2 cellular contexts compared by ENCODE assay signal in the genomic region with DNA sequence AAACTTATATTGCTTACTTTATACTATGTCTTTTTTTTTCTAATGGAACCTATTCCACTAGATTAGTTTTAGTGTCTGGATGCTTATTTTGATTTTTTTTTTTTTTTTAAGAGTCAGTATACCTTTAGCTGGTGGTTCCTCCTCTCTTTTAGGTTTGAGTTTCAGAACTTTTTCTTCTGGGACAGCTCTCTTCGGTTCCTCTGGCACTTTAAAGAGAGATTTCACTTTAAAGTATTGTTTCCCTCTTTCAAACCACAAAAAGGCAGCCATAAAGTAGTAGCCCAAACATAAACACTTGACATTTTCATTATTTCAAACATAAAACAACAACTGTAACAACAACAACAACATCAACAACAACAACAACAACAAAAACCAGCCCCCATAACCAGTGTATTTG.
TF ChIP-seq lines count a peak whose summit lies in the region.

No MANE protein-coding gene starts in this region.

TF ChIP-seq in HepG2, 621 proteins besides CTCF, POLR2A, EP300 and RAD21:
- TF ChIP-seq, protein P1, sequence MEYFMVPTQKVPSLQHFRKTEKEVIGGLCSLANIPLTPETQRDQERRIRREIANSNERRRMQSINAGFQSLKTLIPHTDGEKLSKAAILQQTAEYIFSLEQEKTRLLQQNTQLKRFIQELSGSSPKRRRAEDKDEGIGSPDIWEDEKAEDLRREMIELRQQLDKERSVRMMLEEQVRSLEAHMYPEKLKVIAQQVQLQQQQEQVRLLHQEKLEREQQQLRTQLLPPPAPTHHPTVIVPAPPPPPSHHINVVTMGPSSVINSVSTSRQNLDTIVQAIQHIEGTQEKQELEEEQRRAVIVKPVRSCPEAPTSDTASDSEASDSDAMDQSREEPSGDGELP (IDR thresholded peaks at IDR 0.05; ENCODE audit: borderline replicate concordance, low read depth), result no peak
- TF ChIP-seq, protein P2, sequence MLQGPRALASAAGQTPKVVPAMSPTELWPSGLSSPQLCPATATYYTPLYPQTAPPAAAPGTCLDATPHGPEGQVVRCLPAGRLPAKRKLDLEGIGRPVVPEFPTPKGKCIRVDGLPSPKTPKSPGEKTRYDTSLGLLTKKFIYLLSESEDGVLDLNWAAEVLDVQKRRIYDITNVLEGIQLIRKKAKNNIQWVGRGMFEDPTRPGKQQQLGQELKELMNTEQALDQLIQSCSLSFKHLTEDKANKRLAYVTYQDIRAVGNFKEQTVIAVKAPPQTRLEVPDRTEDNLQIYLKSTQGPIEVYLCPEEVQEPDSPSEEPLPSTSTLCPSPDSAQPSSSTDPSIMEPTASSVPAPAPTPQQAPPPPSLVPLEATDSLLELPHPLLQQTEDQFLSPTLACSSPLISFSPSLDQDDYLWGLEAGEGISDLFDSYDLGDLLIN (CRISPR knock-in tag; IDR thresholded peaks at IDR 0.05; ENCODE audit: borderline replicate concordance), result no peak
- TF ChIP-seq, protein P3, sequence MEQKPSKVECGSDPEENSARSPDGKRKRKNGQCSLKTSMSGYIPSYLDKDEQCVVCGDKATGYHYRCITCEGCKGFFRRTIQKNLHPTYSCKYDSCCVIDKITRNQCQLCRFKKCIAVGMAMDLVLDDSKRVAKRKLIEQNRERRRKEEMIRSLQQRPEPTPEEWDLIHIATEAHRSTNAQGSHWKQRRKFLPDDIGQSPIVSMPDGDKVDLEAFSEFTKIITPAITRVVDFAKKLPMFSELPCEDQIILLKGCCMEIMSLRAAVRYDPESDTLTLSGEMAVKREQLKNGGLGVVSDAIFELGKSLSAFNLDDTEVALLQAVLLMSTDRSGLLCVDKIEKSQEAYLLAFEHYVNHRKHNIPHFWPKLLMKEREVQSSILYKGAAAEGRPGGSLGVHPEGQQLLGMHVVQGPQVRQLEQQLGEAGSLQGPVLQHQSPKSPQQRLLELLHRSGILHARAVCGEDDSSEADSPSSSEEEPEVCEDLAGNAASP (CRISPR knock-in tag; IDR thresholded peaks at IDR 0.05; ENCODE audit: borderline replicate concordance), result no peak
- no peak for TF ChIP-seq RBAK (CRISPR knock-in tag; IDR thresholded peaks at IDR 0.05)
- peak; percentile 60; the same call in 1 of the 2 replicates for TF ChIP-seq FOXP1 (IDR thresholded peaks at IDR 0.05)
- TF ChIP-seq FOXP1 (CRISPR knock-in tag; IDR thresholded peaks at IDR 0.05), result no peak
- no peak for TF ChIP-seq SRF (IDR thresholded peaks at IDR 0.05; ENCODE audit: low read depth, low read length)
- no peak for TF ChIP-seq TARDBP (CRISPR knock-in tag; IDR thresholded peaks at IDR 0.05)
TF ChIP-seq in HepG2: peak in this region for 1.

TF ChIP-seq in HEK293, 187 proteins besides CTCF, POLR2A, EP300 and RAD21:
- TF ChIP-seq, protein P4, sequence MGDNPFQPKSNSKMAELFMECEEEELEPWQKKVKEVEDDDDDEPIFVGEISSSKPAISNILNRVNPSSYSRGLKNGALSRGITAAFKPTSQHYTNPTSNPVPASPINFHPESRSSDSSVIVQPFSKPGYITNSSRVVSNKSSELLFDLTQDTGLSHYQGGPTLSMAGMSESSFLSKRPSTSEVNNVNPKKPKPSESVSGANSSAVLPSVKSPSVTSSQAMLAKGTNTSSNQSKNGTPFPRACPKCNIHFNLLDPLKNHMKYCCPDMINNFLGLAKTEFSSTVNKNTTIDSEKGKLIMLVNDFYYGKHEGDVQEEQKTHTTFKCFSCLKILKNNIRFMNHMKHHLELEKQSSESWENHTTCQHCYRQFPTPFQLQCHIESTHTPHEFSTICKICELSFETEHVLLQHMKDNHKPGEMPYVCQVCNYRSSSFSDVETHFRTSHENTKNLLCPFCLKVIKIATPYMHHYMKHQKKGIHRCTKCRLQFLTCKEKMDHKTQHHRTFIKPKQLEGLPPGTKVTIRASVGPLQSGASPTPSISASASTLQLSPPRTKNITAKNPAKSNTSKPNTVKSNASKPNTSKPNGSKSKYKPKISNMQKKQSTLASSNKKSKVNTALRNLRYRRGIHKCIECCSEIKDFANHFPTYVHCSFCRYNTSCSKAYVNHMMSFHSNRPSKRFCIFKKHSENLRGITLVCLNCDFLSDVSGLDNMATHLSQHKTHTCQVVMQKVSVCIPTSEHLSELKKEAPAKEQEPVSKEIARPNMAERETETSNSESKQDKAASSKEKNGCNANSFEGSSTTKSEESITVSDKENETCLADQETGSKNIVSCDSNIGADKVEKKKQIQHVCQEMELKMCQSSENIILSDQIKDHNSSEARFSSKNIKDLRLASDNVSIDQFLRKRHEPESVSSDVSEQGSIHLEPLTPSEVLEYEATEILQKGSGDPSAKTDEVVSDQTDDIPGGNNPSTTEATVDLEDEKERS (tag by site-specific recombination; IDR thresholded peaks at IDR 0.05), result no peak
- TF ChIP-seq, protein P5, sequence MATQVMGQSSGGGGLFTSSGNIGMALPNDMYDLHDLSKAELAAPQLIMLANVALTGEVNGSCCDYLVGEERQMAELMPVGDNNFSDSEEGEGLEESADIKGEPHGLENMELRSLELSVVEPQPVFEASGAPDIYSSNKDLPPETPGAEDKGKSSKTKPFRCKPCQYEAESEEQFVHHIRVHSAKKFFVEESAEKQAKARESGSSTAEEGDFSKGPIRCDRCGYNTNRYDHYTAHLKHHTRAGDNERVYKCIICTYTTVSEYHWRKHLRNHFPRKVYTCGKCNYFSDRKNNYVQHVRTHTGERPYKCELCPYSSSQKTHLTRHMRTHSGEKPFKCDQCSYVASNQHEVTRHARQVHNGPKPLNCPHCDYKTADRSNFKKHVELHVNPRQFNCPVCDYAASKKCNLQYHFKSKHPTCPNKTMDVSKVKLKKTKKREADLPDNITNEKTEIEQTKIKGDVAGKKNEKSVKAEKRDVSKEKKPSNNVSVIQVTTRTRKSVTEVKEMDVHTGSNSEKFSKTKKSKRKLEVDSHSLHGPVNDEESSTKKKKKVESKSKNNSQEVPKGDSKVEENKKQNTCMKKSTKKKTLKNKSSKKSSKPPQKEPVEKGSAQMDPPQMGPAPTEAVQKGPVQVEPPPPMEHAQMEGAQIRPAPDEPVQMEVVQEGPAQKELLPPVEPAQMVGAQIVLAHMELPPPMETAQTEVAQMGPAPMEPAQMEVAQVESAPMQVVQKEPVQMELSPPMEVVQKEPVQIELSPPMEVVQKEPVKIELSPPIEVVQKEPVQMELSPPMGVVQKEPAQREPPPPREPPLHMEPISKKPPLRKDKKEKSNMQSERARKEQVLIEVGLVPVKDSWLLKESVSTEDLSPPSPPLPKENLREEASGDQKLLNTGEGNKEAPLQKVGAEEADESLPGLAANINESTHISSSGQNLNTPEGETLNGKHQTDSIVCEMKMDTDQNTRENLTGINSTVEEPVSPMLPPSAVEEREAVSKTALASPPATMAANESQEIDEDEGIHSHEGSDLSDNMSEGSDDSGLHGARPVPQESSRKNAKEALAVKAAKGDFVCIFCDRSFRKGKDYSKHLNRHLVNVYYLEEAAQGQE (tag by site-specific recombination; IDR thresholded peaks at IDR 0.05), result 0 out of 2 replicates have a peak, but pooled peaks have one; percentile 22
- TF ChIP-seq ZNF658 (tag by site-specific recombination; IDR thresholded peaks at IDR 0.05), result no peak
- TF ChIP-seq ZNF302 (tag by site-specific recombination; IDR thresholded peaks at IDR 0.05; ENCODE audit: low read depth), result no peak
- no peak for TF ChIP-seq ZBTB48 (tag by site-specific recombination; IDR thresholded peaks at IDR 0.05)
- TF ChIP-seq ZNF366 (tag by site-specific recombination; conservative IDR thresholded peaks at IDR 0.05), result no peak
- TF ChIP-seq, protein P6, sequence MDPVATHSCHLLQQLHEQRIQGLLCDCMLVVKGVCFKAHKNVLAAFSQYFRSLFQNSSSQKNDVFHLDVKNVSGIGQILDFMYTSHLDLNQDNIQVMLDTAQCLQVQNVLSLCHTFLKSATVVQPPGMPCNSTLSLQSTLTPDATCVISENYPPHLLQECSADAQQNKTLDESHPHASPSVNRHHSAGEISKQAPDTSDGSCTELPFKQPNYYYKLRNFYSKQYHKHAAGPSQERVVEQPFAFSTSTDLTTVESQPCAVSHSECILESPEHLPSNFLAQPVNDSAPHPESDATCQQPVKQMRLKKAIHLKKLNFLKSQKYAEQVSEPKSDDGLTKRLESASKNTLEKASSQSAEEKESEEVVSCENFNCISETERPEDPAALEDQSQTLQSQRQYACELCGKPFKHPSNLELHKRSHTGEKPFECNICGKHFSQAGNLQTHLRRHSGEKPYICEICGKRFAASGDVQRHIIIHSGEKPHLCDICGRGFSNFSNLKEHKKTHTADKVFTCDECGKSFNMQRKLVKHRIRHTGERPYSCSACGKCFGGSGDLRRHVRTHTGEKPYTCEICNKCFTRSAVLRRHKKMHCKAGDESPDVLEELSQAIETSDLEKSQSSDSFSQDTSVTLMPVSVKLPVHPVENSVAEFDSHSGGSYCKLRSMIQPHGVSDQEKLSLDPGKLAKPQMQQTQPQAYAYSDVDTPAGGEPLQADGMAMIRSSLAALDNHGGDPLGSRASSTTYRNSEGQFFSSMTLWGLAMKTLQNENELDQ (tag by site-specific recombination; IDR thresholded peaks at IDR 0.05; ENCODE audit: low read depth), result no peak
- TF ChIP-seq ZFP69B (tag by site-specific recombination; IDR thresholded peaks at IDR 0.05), result no peak
